ENCODE assay signal across 16 cellular contexts in genomic region chr18:27839141-27839540, GRCh38.
DNase-seq lines count a peak whose midpoint lies in the region; ATAC-seq and TF ChIP-seq lines count a peak whose summit lies in the region.
"Had no signal": no experiment of that assay in that cellular context is flagged by ENCODE, and none has a peak within 500 bp of the region (broad histone marks: within the 10 kb centered on the region; RNA-seq: fewer than 3 reads in every experiment).

No MANE protein-coding gene starts in this region.

- DNase-seq in BJ (ENCODE audit: low read depth) (peak; percentile 29), LHCN-M2 (ENCODE audit: low read depth) (peak; percentile 90), mammary epithelial cell (peak; percentile 94), kidney glomerular epithelial cell (lab: John Stamatoyannopoulos, UW) (peak; percentile 76), left lobe of liver (ENCODE audit: low spot score) (no peak), NCI-H2081 (lab: John Stamatoyannopoulos, UW) (no peak)
- DNase-seq in CD4-positive, alpha-beta T cell, result no peak
- DNase-seq in activated naive CD4-positive, alpha-beta T cell treated with anti-CD3 and anti-CD28 coated beads, Interleukin-2, amount 50 U/mL, for 72 hours (ENCODE audit: low spot score in 2 of 2), result no peak
- DNase-seq: activated CD4-positive, alpha-beta T cell treated with anti-CD3 and anti-CD28 coated beads, Interleukin-2, amount 50 U/mL, for 48 hours; activated naive CD4-positive, alpha-beta T cell treated with Interleukin-2 at 50 U/mL for 16 hours; CD4-positive, alpha-beta memory T cell; dorsolateral prefrontal cortex; hypothalamus; NCI-H774; sigmoid colon had no signal

- H3K4me1 ChIP-seq in mammary epithelial cell (ENCODE audit: insufficient read depth, low read length), result peaks cover 37% of the 10 kb centered on the region
- H3K4me1 ChIP-seq: sigmoid colon had no signal

- 0% methylated on average over 2 of the region's 2 CpGs for WGBS in mammary epithelial cell (ENCODE audit: low coverage, missing lambda C conversion rate)

- H3K4me3 ChIP-seq in BJ (ENCODE audit: low read depth, low read length) (no peak overlapping the region), mammary epithelial cell (replicated peaks in 1 of 3; ENCODE audit: insufficient read depth in 1 of 3, low read depth in 2 of 3, low read length in 3 of 3) (no peak overlapping the region)
- H3K4me3 ChIP-seq: dorsolateral prefrontal cortex, sigmoid colon had no signal

- peaks cover 18% of the 10 kb centered on the region for H3K9me3 Mint-ChIP-seq in CD4-positive, alpha-beta T cell
- peaks cover 14 to 15% of the 10 kb centered on the region in 2 donors for H3K9me3 Mint-ChIP-seq in activated naive CD4-positive, alpha-beta T cell treated with anti-CD3 and anti-CD28 coated beads, Interleukin-2, amount 50 U/mL, for 72 hours
- H3K9me3 Mint-ChIP-seq: type B pancreatic cell had no signal

- H3K27ac Mint-ChIP-seq in CD4-positive, alpha-beta T cell, result no peak overlapping the region
- H3K27ac Mint-ChIP-seq in activated naive CD4-positive, alpha-beta T cell treated with anti-CD3 and anti-CD28 coated beads, Interleukin-2, amount 50 U/mL, for 72 hours, result no peak overlapping the region
- H3K27ac Mint-ChIP-seq: CD4-positive, alpha-beta memory T cell; type B pancreatic cell had no signal

- H3K36me3 ChIP-seq in BJ (ENCODE audit: control insufficient read depth, insufficient read depth, low read length) (no peaks in the 10 kb centered on the region), mammary epithelial cell (ENCODE audit: insufficient read depth, low read length) (no peaks in the 10 kb centered on the region)
- H3K36me3 ChIP-seq: sigmoid colon had no signal

- peak overlapping the region; percentile 43 for H3K27ac ChIP-seq in mammary epithelial cell (ENCODE audit: insufficient read depth, low read depth, low read length)
- H3K27ac ChIP-seq in CD4-positive, alpha-beta T cell (ENCODE audit: low read depth, low read length), result no peak overlapping the region
- H3K27ac ChIP-seq: dorsolateral prefrontal cortex, sigmoid colon had no signal

- CTCF ChIA-PET in BJ (lab: Yijun Ruan, JAX) (interaction anchor here (0.9 kb wide), 1 partner anchor 131 kb away, joined by 3 read pairs; no protein-coding TSS in a partner anchor), mammary epithelial cell (lab: Charles Lee; ENCODE audit: low non-redundant PET) (no interaction called here)
- CTCF ChIA-PET in CD4-positive, alpha-beta T cell (lab: Charles Lee), result interaction anchor here (1.0 kb wide), 1 partner anchor 8 kb away, joined by 3 read pairs; no protein-coding TSS in a partner anchor

- H3K27me3 Mint-ChIP-seq in CD4-positive, alpha-beta T cell, result no peaks in the 10 kb centered on the region
- H3K27me3 Mint-ChIP-seq: CD4-positive, alpha-beta memory T cell; type B pancreatic cell had no signal

- H3K9ac ChIP-seq in mammary epithelial cell (ENCODE audit: insufficient read depth, low read length), result no peak overlapping the region

- H3K27me3 ChIP-seq in BJ (ENCODE audit: control insufficient read depth, insufficient read depth, low read length) (no peaks in the 10 kb centered on the region), mammary epithelial cell (ENCODE audit: insufficient read depth, low read length) (no peaks in the 10 kb centered on the region)
- no peaks in the 10 kb centered on the region for H3K27me3 ChIP-seq in CD4-positive, alpha-beta T cell (ENCODE audit: control insufficient read depth, insufficient read depth, low read length)
- H3K27me3 ChIP-seq: dorsolateral prefrontal cortex, sigmoid colon had no signal

- dilution Hi-C loops in mammary epithelial cell (cut with HindIII; ENCODE audit: low sequenced_read_pairs), result no loop called here

- intact Hi-C loops in mammary epithelial cell (cut with micrococcal nuclease), result loop anchor here (1.0 kb wide), 1 partner anchor 21 kb away; no protein-coding TSS in a partner anchor
- intact Hi-C loops in CD4-positive, alpha-beta T cell (cut with DNase I, micrococcal nuclease), result loop anchor here in 1 of 2 experiments (10.0 kb wide), 1 partner anchor 64 kb away; no protein-coding TSS in a partner anchor

- no peak overlapping the region for H3K4me3 Mint-ChIP-seq in CD4-positive, alpha-beta T cell
- H3K4me3 Mint-ChIP-seq: CD4-positive, alpha-beta memory T cell; type B pancreatic cell had no signal

- TF ChIP-seq CTCF in BJ (IDR thresholded peaks at IDR 0.05; ENCODE audit: insufficient read depth, low read depth, low read length), result no peak
- no peak for TF ChIP-seq CTCF in mammary epithelial cell (conservative IDR thresholded peaks at IDR 0.05 in 1 of 2, IDR thresholded peaks at IDR 0.05 in 1 of 2; ENCODE audit: extremely low read depth in 1 of 2, insufficient read depth in 1 of 2, low read depth in 1 of 2, low read length in 2 of 2)
- no peak for TF ChIP-seq CTCF in CD4-positive, alpha-beta T cell (IDR thresholded peaks at IDR 0.05)

- POLR2A ChIA-PET in BJ (lab: Charles Lee), result interaction anchor here (0.5 to 0.6 kb wide), 2 partner anchors 165 to 314 kb away, joined by 3 read pairs; no protein-coding TSS in a partner anchor
- POLR2A ChIA-PET in CD4-positive, alpha-beta T cell (lab: Charles Lee), result no interaction called here

- in situ Hi-C loops in mammary epithelial cell (cut with MboI; ENCODE audit: low sequenced_read_pairs in 2 of 2), result no loop called here

- no peaks in the 10 kb centered on the region for H3K4me1 Mint-ChIP-seq in CD4-positive, alpha-beta T cell (ENCODE audit: low read depth)
- H3K4me1 Mint-ChIP-seq: CD4-positive, alpha-beta memory T cell had no signal

- no peaks in the 10 kb centered on the region for H4K20me1 ChIP-seq in mammary epithelial cell (ENCODE audit: insufficient read depth, low read length)

- H3K79me2 ChIP-seq in mammary epithelial cell (ENCODE audit: insufficient read depth, low read length), result no peaks in the 10 kb centered on the region

- H3K9me3 ChIP-seq in mammary epithelial cell (replicated peaks; ENCODE audit: insufficient read depth, low read length), result no peaks in the 10 kb centered on the region
- H3K9me3 ChIP-seq in CD4-positive, alpha-beta T cell (ENCODE audit: control insufficient read depth, low read length), result no peaks in the 10 kb centered on the region

- no peak for ATAC-seq in left lobe of liver
- no peak for ATAC-seq in CD4-positive, alpha-beta T cell (ENCODE audit: poor library complexity)
- ATAC-seq in activated naive CD4-positive, alpha-beta T cell treated with anti-CD3 and anti-CD28 coated beads, Interleukin-2, amount 50 U/mL, for 72 hours, result no peak

- no peaks in the 10 kb centered on the region for H3K36me3 Mint-ChIP-seq in CD4-positive, alpha-beta T cell (ENCODE audit: low read depth)
- no peaks in the 10 kb centered on the region for H3K36me3 Mint-ChIP-seq in activated naive CD4-positive, alpha-beta T cell treated with anti-CD3 and anti-CD28 coated beads, Interleukin-2, amount 50 U/mL, for 72 hours
- H3K36me3 Mint-ChIP-seq: CD4-positive, alpha-beta memory T cell; type B pancreatic cell had no signal

- no peak overlapping the region for H2AFZ ChIP-seq in mammary epithelial cell (ENCODE audit: low read depth, low read length)

- no TSS peak for BruUV-seq in mammary epithelial cell (replicated peaks; lab: Mats Ljungman, UMichigan)

- peak overlapping the region; percentile 52 for H3K4me2 ChIP-seq in mammary epithelial cell (ENCODE audit: insufficient read depth, low read depth, low read length)

Comparison
In these comparisons a context has a peak if more than half of its experiments do, and no peak if none do; other contexts are left out.
1. DNase-seq: peak in BJ (single experiment), LHCN-M2 (single experiment), mammary epithelial cell (single experiment) and kidney glomerular epithelial cell (single experiment); none in left lobe of liver (single experiment), CD4-positive, alpha-beta T cell (0 of 10), NCI-H2081 (0 of 2) and activated naive CD4-positive, alpha-beta T cell treated with anti-CD3 and anti-CD28 coated beads, Interleukin-2, amount 50 U/mL, for 72 hours (0 of 2).